ENCODE assay signal across 18 cellular contexts in genomic region chr3:61522064-61522463, GRCh38. TPM values are rescaled to one million over a fixed set of nuclear protein-coding genes. Genes with fewer than 3 reads are reported as not detected.
DNase-seq lines count a peak whose midpoint lies in the region; ATAC-seq and TF ChIP-seq lines count a peak whose summit lies in the region.
"Had no signal": no experiment of that assay in that cellular context is flagged by ENCODE, and none has a peak within 500 bp of the region (broad histone marks: within the 10 kb centered on the region; RNA-seq: fewer than 3 reads in every experiment).

No MANE protein-coding gene starts in this region.

- H3K36me3 Mint-ChIP-seq in activated CD4-positive, alpha-beta memory T cell treated with anti-CD3 and anti-CD28 coated beads for 36 hours, result no peaks in the 10 kb centered on the region
- H3K36me3 Mint-ChIP-seq in activated CD4-positive, alpha-beta memory T cell treated with anti-CD3 and anti-CD28 coated beads, Interleukin-2, amount 10 ng/mL, durations not matched to agents 7 days and 5 days (ENCODE audit: low read depth), result no peaks in the 10 kb centered on the region
- no peaks in the 10 kb centered on the region for H3K36me3 Mint-ChIP-seq in GM23338 (ENCODE audit: low read depth)

- ATAC-seq in GM23338 (peak; percentile 91), HG02973 (IDR thresholded peaks at IDR 0.05; ENCODE audit: unreplicated experiment) (no peak), GM19395 (IDR thresholded peaks at IDR 0.05; ENCODE audit: unreplicated experiment) (no peak), GM21515 (IDR thresholded peaks at IDR 0.05; ENCODE audit: unreplicated experiment) (no peak)
- ATAC-seq: effector memory CD8-positive, alpha-beta T cell had no signal

- peak overlapping the region; percentile 36 for H3K9ac ChIP-seq in adipocyte (ENCODE audit: low read length)
- no peak overlapping the region for H3K9ac ChIP-seq in neural cell (ENCODE audit: low read length)

- no peaks in the 10 kb centered on the region for H3F3A ChIP-seq in GM23338 (replicated peaks; ENCODE audit: low read depth)
- no peaks in the 10 kb centered on the region for H3F3A ChIP-seq in neural cell (ENCODE audit: insufficient read depth, low read length, poor library complexity, severe bottlenecking)

- H3K27me3 ChIP-seq in GM23338 (ENCODE audit: insufficient read depth) (no peaks in the 10 kb centered on the region), adipocyte (replicated peaks; ENCODE audit: control insufficient read depth, insufficient read depth, low read length) (no peaks in the 10 kb centered on the region), neural cell (ENCODE audit: insufficient read depth, low read depth, low read length) (no peaks in the 10 kb centered on the region)
- H3K27me3 ChIP-seq: esophagus squamous epithelium, MG63, spleen had no signal

- POLR2A ChIA-PET in activated CD4-positive, alpha-beta memory T cell treated with anti-CD3 and anti-CD28 coated beads for 36 hours (lab: Charles Lee), result no interaction called here
- POLR2A ChIA-PET in activated CD4-positive, alpha-beta memory T cell treated with anti-CD3 and anti-CD28 coated beads, Interleukin-2, amount 10 ng/mL, durations not matched to agents 7 days and 5 days (lab: Charles Lee), result no interaction called here

- H3K4me1 ChIP-seq in GM23338 (ENCODE audit: insufficient read depth) (peaks cover 15% of the 10 kb centered on the region), adipocyte (ENCODE audit: control insufficient read depth, insufficient read depth, low read length) (peaks cover 12% of the 10 kb centered on the region)
- H3K4me1 ChIP-seq: esophagus squamous epithelium had no signal

- H3K9me3 Mint-ChIP-seq in activated CD4-positive, alpha-beta memory T cell treated with anti-CD3 and anti-CD28 coated beads for 36 hours, result peaks cover 6% of the 10 kb centered on the region
- peaks cover 6% of the 10 kb centered on the region for H3K9me3 Mint-ChIP-seq in activated CD4-positive, alpha-beta memory T cell treated with anti-CD3 and anti-CD28 coated beads, Interleukin-2, amount 10 ng/mL, durations not matched to agents 7 days and 5 days
- H3K9me3 Mint-ChIP-seq in GM23338, result no peaks in the 10 kb centered on the region; the same call in 2 of the 3 replicates

- H4K20me1 ChIP-seq in GM23338 (replicated peaks; ENCODE audit: insufficient read depth), result no peaks in the 10 kb centered on the region
- no peaks in the 10 kb centered on the region for H4K20me1 ChIP-seq in neural cell (ENCODE audit: insufficient read depth)

- TF ChIP-seq CTCF in GM23338 (conservative IDR thresholded peaks at IDR 0.05; ENCODE audit: low read depth in 2 of 2) (no peak), neural cell (IDR thresholded peaks at IDR 0.05; ENCODE audit: poor library complexity, severe bottlenecking) (no peak)

- H3K4me3 Mint-ChIP-seq in activated CD4-positive, alpha-beta memory T cell treated with anti-CD3 and anti-CD28 coated beads for 36 hours, result no peak overlapping the region
- no peak overlapping the region for H3K4me3 Mint-ChIP-seq in activated CD4-positive, alpha-beta memory T cell treated with anti-CD3 and anti-CD28 coated beads, Interleukin-2, amount 10 ng/mL, durations not matched to agents 7 days and 5 days
- no peak overlapping the region; the same call in 2 of the 3 replicates for H3K4me3 Mint-ChIP-seq in GM23338
- H3K4me3 Mint-ChIP-seq: B cell; effector memory CD8-positive, alpha-beta T cell had no signal

- DNase-seq in activated CD4-positive, alpha-beta memory T cell treated with anti-CD3 and anti-CD28 coated beads for 36 hours, result peak; percentile 10
- no peak for DNase-seq in activated CD4-positive, alpha-beta memory T cell treated with anti-CD3 and anti-CD28 coated beads, Interleukin-2, amount 10 ng/mL, durations not matched to agents 7 days and 5 days
- DNase-seq in GM23338 (ENCODE audit: low spot score) (peak; percentile 34), adipocyte (ENCODE audit: low read depth) (no peak)
- DNase-seq: activated naive CD4-positive, alpha-beta T cell treated with anti-CD3 and anti-CD28 coated beads, Interleukin-2, amount 50 U/mL, for 16 hours; DMS79; effector memory CD8-positive, alpha-beta T cell; esophagus squamous epithelium; MG63; NCI-H1436; NCI-H524; RPMI8226; spleen had no signal

- TF ChIP-seq EP300 in neural cell (conservative IDR thresholded peaks at IDR 0.05; ENCODE audit: poor library complexity, severe bottlenecking), result no peak

- H3K27me3 Mint-ChIP-seq in activated CD4-positive, alpha-beta memory T cell treated with anti-CD3 and anti-CD28 coated beads for 36 hours, result no peaks in the 10 kb centered on the region
- no peaks in the 10 kb centered on the region for H3K27me3 Mint-ChIP-seq in activated CD4-positive, alpha-beta memory T cell treated with anti-CD3 and anti-CD28 coated beads, Interleukin-2, amount 10 ng/mL, durations not matched to agents 7 days and 5 days
- no peaks in the 10 kb centered on the region for H3K27me3 Mint-ChIP-seq in GM23338 (ENCODE audit: insufficient read depth, low read depth, poor library complexity)
- H3K27me3 Mint-ChIP-seq: effector memory CD8-positive, alpha-beta T cell had no signal

- no peak overlapping the region for H3K27ac ChIP-seq in GM23338 (ENCODE audit: low read depth)
- peak overlapping the region; percentile 18 for H3K27ac ChIP-seq in neural cell (ENCODE audit: low read length)
- H3K27ac ChIP-seq: esophagus squamous epithelium, spleen had no signal

- H3K4me2 ChIP-seq in GM23338, result 0 out of 2 replicates have a peak overlapping the region, but pooled peaks have one; percentile 14
- no peak overlapping the region for H3K4me2 ChIP-seq in neural cell (ENCODE audit: low read length)

- H3K27ac Mint-ChIP-seq in activated CD4-positive, alpha-beta memory T cell treated with anti-CD3 and anti-CD28 coated beads for 36 hours, result no peak overlapping the region
- H3K27ac Mint-ChIP-seq in activated CD4-positive, alpha-beta memory T cell treated with anti-CD3 and anti-CD28 coated beads, Interleukin-2, amount 10 ng/mL, durations not matched to agents 7 days and 5 days, result no peak overlapping the region
- peak overlapping the region; percentile 33 for H3K27ac Mint-ChIP-seq in GM23338
- H3K27ac Mint-ChIP-seq: B cell; effector memory CD8-positive, alpha-beta T cell had no signal

- no peak overlapping the region for H2AFZ ChIP-seq in GM23338
- no peak overlapping the region for H2AFZ ChIP-seq in neural cell (ENCODE audit: low read depth, low read length)

- no peaks in the 10 kb centered on the region for H3K36me3 ChIP-seq in GM23338 (ENCODE audit: insufficient read depth)
- H3K36me3 ChIP-seq in adipocyte (ENCODE audit: control insufficient read depth, insufficient read depth, low read length, severe bottlenecking), result no peaks in the 10 kb centered on the region
- H3K36me3 ChIP-seq in neural cell (ENCODE audit: insufficient read depth, low read length), result no peaks in the 10 kb centered on the region
- H3K36me3 ChIP-seq: esophagus squamous epithelium, MG63, spleen had no signal

- CTCF ChIA-PET in activated CD4-positive, alpha-beta memory T cell treated with anti-CD3 and anti-CD28 coated beads for 36 hours (lab: Charles Lee), result no interaction called here
- CTCF ChIA-PET in activated CD4-positive, alpha-beta memory T cell treated with anti-CD3 and anti-CD28 coated beads, Interleukin-2, amount 10 ng/mL, durations not matched to agents 7 days and 5 days (lab: Charles Lee), result interaction anchor here (0.7 to 1.1 kb wide), 2 partner anchors 8 to 20 kb away, joined by 3 read pairs; no protein-coding TSS in a partner anchor

- intact Hi-C loops in activated CD4-positive, alpha-beta memory T cell treated with anti-CD3 and anti-CD28 coated beads for 36 hours (cut with micrococcal nuclease), result no loop called here

- H3K4me3 ChIP-seq in GM23338 (no peak overlapping the region), adipocyte (ENCODE audit: low read length) (no peak overlapping the region), neural cell (ENCODE audit: low read length) (no peak overlapping the region)
- H3K4me3 ChIP-seq: esophagus squamous epithelium, MG63, spleen had no signal

- no peak for TF ChIP-seq RAD21 in neural cell (conservative IDR thresholded peaks at IDR 0.05)

- H3K4me1 Mint-ChIP-seq in activated CD4-positive, alpha-beta memory T cell treated with anti-CD3 and anti-CD28 coated beads for 36 hours (ENCODE audit: low read depth), result peaks cover 22% of the 10 kb centered on the region
- peaks cover 6% of the 10 kb centered on the region for H3K4me1 Mint-ChIP-seq in activated CD4-positive, alpha-beta memory T cell treated with anti-CD3 and anti-CD28 coated beads, Interleukin-2, amount 10 ng/mL, durations not matched to agents 7 days and 5 days
- H3K4me1 Mint-ChIP-seq in GM23338, result peaks cover 25% of the 10 kb centered on the region

- no peaks in the 10 kb centered on the region for H3K79me2 ChIP-seq in GM23338 (replicated peaks; ENCODE audit: insufficient read depth)
- H3K79me2 ChIP-seq in neural cell (replicated peaks; ENCODE audit: insufficient read depth, low read length), result no peaks in the 10 kb centered on the region

- H3K9me2 ChIP-seq in GM23338 (ENCODE audit: insufficient read depth) (no peaks in the 10 kb centered on the region), neural cell (ENCODE audit: insufficient read depth, low read length) (no peaks in the 10 kb centered on the region)

- no peaks in the 10 kb centered on the region for H3K9me3 ChIP-seq in adipocyte (ENCODE audit: control insufficient read depth, low read length)
- no peaks in the 10 kb centered on the region for H3K9me3 ChIP-seq in neural cell (ENCODE audit: low read length)
- H3K9me3 ChIP-seq: esophagus squamous epithelium, MG63 had no signal

TF ChIP-seq in GM23338, 12 proteins besides CTCF, POLR2A, EP300 and RAD21 (continues in another document):
- TF ChIP-seq CREB1 (CRISPR knock-in tag; IDR thresholded peaks at IDR 0.05; ENCODE audit: low read depth), result no peak
- no peak for TF ChIP-seq ZNF331 (CRISPR knock-in tag; IDR thresholded peaks at IDR 0.05; ENCODE audit: low read depth)
- no peak for TF ChIP-seq POLR2AphosphoS5 (IDR thresholded peaks at IDR 0.05; ENCODE audit: low read depth)
- TF ChIP-seq EZH2 (IDR thresholded peaks at IDR 0.05; ENCODE audit: low read depth, unreplicated experiment), result no peak
- no peak for TF ChIP-seq JUNB (IDR thresholded peaks at IDR 0.05; ENCODE audit: unreplicated experiment)

TF ChIP-seq in neural cell, 6 proteins besides CTCF, POLR2A, EP300 and RAD21 (continues in another document):
- no peak for TF ChIP-seq EZH2 (IDR thresholded peaks at IDR 0.05; ENCODE audit: borderline replicate concordance, insufficient read depth, low read length, poor library complexity, severe bottlenecking)

RNA-seq across cellular contexts. Expression of gene PTPRG, which starts 39.3 kb away (rescaled TPM):
- total RNA-seq in activated CD4-positive, alpha-beta memory T cell treated with anti-CD3 and anti-CD28 coated beads for 36 hours, result under 1 TPM in 1 of 2 experiments, not detected in 1; 0.10 TPM
- total RNA-seq in activated CD4-positive, alpha-beta memory T cell treated with anti-CD3 and anti-CD28 coated beads, Interleukin-2, amount 10 ng/mL, durations not matched to agents 7 days and 5 days, result under 1 TPM; 0.13 to 0.15 TPM
- total RNA-seq in GM23338 (2014; rRNA removed; shearing (Covaris generic)), result 117 and 131 TPM in 2 replicates
- polyA plus RNA-seq in GM23338 (2016; fragmentation: Nextera tagmentation; extraction: Ambion mirVana) (18.4 and 24.4 TPM in 2 replicates), neural cell (31.3 and 33.1 TPM in 2 replicates)
- 150 and 174 TPM in 2 replicates for polyA minus RNA-seq in neural cell

Comparison
In these comparisons a context has a peak if more than half of its experiments do, and no peak if none do; other contexts are left out.
1. DNase-seq: peak in activated CD4-positive, alpha-beta memory T cell treated with anti-CD3 and anti-CD28 coated beads for 36 hours (single experiment) and GM23338 (single experiment); none in activated CD4-positive, alpha-beta memory T cell treated with anti-CD3 and anti-CD28 coated beads, Interleukin-2, amount 10 ng/mL, durations not matched to agents 7 days and 5 days (single experiment) and adipocyte (single experiment).
2. RNA of gene PTPRG, which starts 39.3 kb away (total RNA-seq): 117 to 131 TPM in GM23338; 0.13 to 0.15 TPM in activated CD4-positive, alpha-beta memory T cell treated with anti-CD3 and anti-CD28 coated beads, Interleukin-2, amount 10 ng/mL, durations not matched to agents 7 days and 5 days and 0.10 TPM in activated CD4-positive, alpha-beta memory T cell treated with anti-CD3 and anti-CD28 coated beads for 36 hours; every median in the first group is over 100 times any median in the second.